In genomic region chr6:29509711-29510110, GRCh38 we compare ENCODE assay signal across 27 cellular contexts. TPM values are rescaled to one million over a fixed set of nuclear protein-coding genes. Genes with fewer than 3 reads are reported as not detected.
DNase-seq lines count a peak whose midpoint lies in the region; ATAC-seq, FAIRE-seq and TF ChIP-seq lines count a peak whose summit lies in the region.
"Had no signal": no experiment of that assay in that cellular context is flagged by ENCODE, and none has a peak within 500 bp of the region (broad histone marks: within the 10 kb centered on the region; RNA-seq: fewer than 3 reads in every experiment).

No MANE protein-coding gene starts in this region.

- TF ChIP-seq CTCF in HepG2 (CRISPR knock-in tag; IDR thresholded peaks at IDR 0.05) (no peak), right lobe of liver (IDR thresholded peaks at IDR 0.05) (no peak)

- H3K4me2 ChIP-seq in HepG2 (ENCODE audit: low read depth, low read length), result no peak overlapping the region
- H3K4me2 ChIP-seq: BLaER1 had no signal

- no peak for FAIRE-seq in HepG2 (lab: Jason Lieb, UNC)
- FAIRE-seq: A204.1 had no signal

- H3K9ac ChIP-seq in HepG2 (ENCODE audit: insufficient read depth, low read depth, low read length), result no peak overlapping the region
- H3K9ac ChIP-seq: BLaER1 had no signal

- H3K27ac ChIP-seq in HepG2 (ENCODE audit: extremely low read length, insufficient read depth, low read length) (no peak overlapping the region), right lobe of liver (no peak overlapping the region)
- H3K27ac ChIP-seq: BLaER1, RWPE1 had no signal

- POLR2A ChIA-PET in HepG2 (lab: Yijun Ruan, JAX), result no interaction called here

- no peak for DNase-seq in HepG2 (ENCODE audit: low spot score)
- DNase-seq in right lobe of liver, result no peak
- peak; percentile 27 for DNase-seq in islet precursor cell
- DNase-seq in ureter (ENCODE audit: low spot score), result peak; percentile 5
- no peak for DNase-seq in NCI-H2227 treated with DMSO at 0.1 percent for 48 hours (lab: John Stamatoyannopoulos, UW)
- DNase-seq: DMS153, DND-41, GOT3, HCEC 1CT, MV-4-11, NCI-H1105, NCI-H1930, NCI-H2107, NCI-H526 treated with DMSO at 0.1 percent for 48 hours, SHP77 treated with DMSO at 0.1 percent for 48 hours had no signal

- ATAC-seq in HepG2 (no peak), right lobe of liver (no peak), HG03342 (IDR thresholded peaks at IDR 0.05; ENCODE audit: unreplicated experiment) (peak; percentile 8), HG02973 (IDR thresholded peaks at IDR 0.05; ENCODE audit: unreplicated experiment) (no peak), GM18502 (IDR thresholded peaks at IDR 0.05; ENCODE audit: poor library complexity, unreplicated experiment) (no peak)
- ATAC-seq: Panc1 had no signal

- no TSS peak for BruUV-seq in HepG2 (replicated peaks; lab: Mats Ljungman, UMichigan)

- H3K9me3 ChIP-seq in HepG2 (ENCODE audit: low read length) (no peaks in the 10 kb centered on the region), right lobe of liver (no peaks in the 10 kb centered on the region)
- H3K9me3 ChIP-seq: BLaER1 had no signal

- no peaks in the 10 kb centered on the region for H3K79me2 ChIP-seq in HepG2 (ENCODE audit: insufficient read depth, low read length)

- no peak overlapping the region for H3K4me3 ChIP-seq in HepG2 (replicated peaks in 1 of 3; ENCODE audit: insufficient read depth in 1 of 3, low read depth in 2 of 3, low read length in 3 of 3)
- H3K4me3 ChIP-seq in right lobe of liver, result no peak overlapping the region
- H3K4me3 ChIP-seq: BLaER1 had no signal

- no peaks in the 10 kb centered on the region for H3K36me3 ChIP-seq in HepG2 (replicated peaks in 1 of 2; ENCODE audit: control insufficient read depth in 1 of 2, insufficient read depth in 2 of 2, low read length in 2 of 2)
- H3K36me3 ChIP-seq in right lobe of liver, result no peaks in the 10 kb centered on the region
- H3K36me3 ChIP-seq: BLaER1 had no signal

- WGBS in HepG2 (ENCODE audit: low lambda C conversion rate), result 35% methylated on average over 7 of the region's 9 CpGs
- 70% methylated on average over 7 of the region's 9 CpGs for WGBS in right lobe of liver (ENCODE audit: insufficient coverage, low coverage, low lambda C conversion rate, missing lambda C conversion rate)

- H2AFZ ChIP-seq in HepG2 (ENCODE audit: low read length), result no peak overlapping the region

- intact Hi-C loops in HepG2 (cut with micrococcal nuclease; ENCODE audit: unreplicated experiment), result no loop called here
- intact Hi-C loops in right lobe of liver (cut with DNase I), result no loop called here

- CTCF ChIA-PET in HepG2 (lab: Yijun Ruan, JAX; ENCODE audit: low intra/inter-chr PET ratio, low total read pairs), result no interaction called here

- no peaks in the 10 kb centered on the region for H4K20me1 ChIP-seq in HepG2 (ENCODE audit: insufficient read depth, low read length)
- H4K20me1 ChIP-seq: BLaER1 had no signal

- H3K27me3 ChIP-seq in HepG2 (ENCODE audit: control insufficient read depth in 1 of 2, insufficient read depth in 2 of 2, low read length in 2 of 2) (peaks cover 0 to 17% of the 10 kb centered on the region in 2 experiments; a peak in 2 of 5 replicates), right lobe of liver (no peaks in the 10 kb centered on the region)
- H3K27me3 ChIP-seq: BLaER1 had no signal

- no peak for TF ChIP-seq RAD21 in HepG2 (CRISPR knock-in tag; IDR thresholded peaks at IDR 0.05)

- TF ChIP-seq POLR2A in HepG2 (IDR thresholded peaks at IDR 0.05; ENCODE audit: insufficient read depth in 1 of 2, low read depth in 2 of 2, low read length in 2 of 2), result no peak
- TF ChIP-seq POLR2A in right lobe of liver (IDR thresholded peaks at IDR 0.05), result no peak

- H3K4me1 ChIP-seq in HepG2 (ENCODE audit: insufficient read depth, low read length) (0 out of 2 replicates have a peak, but pooled peaks cover 4% of the 10 kb centered on the region), right lobe of liver (no peaks in the 10 kb centered on the region)
- H3K4me1 ChIP-seq: BLaER1 had no signal

- in situ Hi-C loops in HepG2 (cut with HindIII; ENCODE audit: extremely low pct_ligation_motif_present, low pct_unique_long_range_greater_than_20kb), result no loop called here

- no peak for TF ChIP-seq EP300 in HepG2 (IDR thresholded peaks at IDR 0.05; ENCODE audit: low read depth in 2 of 2, low read length in 2 of 2)
- TF ChIP-seq EP300 in HepG2 (CRISPR knock-in tag; IDR thresholded peaks at IDR 0.05; ENCODE audit: borderline replicate concordance), result no peak

RNA-seq across cellular contexts. Expression of gene MAS1L, which starts 22.0 kb away (rescaled TPM):
- total RNA-seq in HepG2 (2016; rRNA removed; fragmentation: Illumina TruSeq; extraction: Trizol), result not detected in 2 replicates
- not detected in 2 replicates for total RNA-seq in HepG2 (2016; cell fraction: cytosol; rRNA removed; fragmentation: Illumina TruSeq; extraction: Trizol; ENCODE audit: low read depth)
- total RNA-seq in HepG2 (2016; cell fraction: insoluble cytoplasmic fraction; rRNA removed; fragmentation: Illumina TruSeq; extraction: Trizol), result not detected in 2 replicates
- not detected in 2 replicates for total RNA-seq in HepG2 (2016; cell fraction: membrane; rRNA removed; fragmentation: Illumina TruSeq; extraction: Trizol)
- not detected in 2 replicates for total RNA-seq in HepG2 (2016; cell fraction: nucleus; rRNA removed; fragmentation: Illumina TruSeq; extraction: Trizol)
- polyA plus RNA-seq in HepG2 (2011; rRNA removed), result not detected in 2 replicates
- polyA plus RNA-seq in HepG2 (2011; cell fraction: cytosol; rRNA removed), result not detected in 2 replicates
- not detected in 2 replicates for polyA plus RNA-seq in HepG2 (2011; cell fraction: nucleus; rRNA removed)
- polyA plus RNA-seq in HepG2 (2012), result not detected in 2 replicates
- not detected in 2 replicates for polyA plus RNA-seq in HepG2 (2016; cell fraction: cytosol; fragmentation: Illumina TruSeq; extraction: Trizol; ENCODE audit: low read depth)
- not detected in 2 replicates for polyA plus RNA-seq in HepG2 (2016; cell fraction: insoluble cytoplasmic fraction; fragmentation: Illumina TruSeq; extraction: Trizol; ENCODE audit: low read depth)
- polyA plus RNA-seq in HepG2 (2016; cell fraction: membrane; fragmentation: Illumina TruSeq; extraction: Trizol; ENCODE audit: low read depth), result not detected in 2 replicates
- polyA plus RNA-seq in HepG2 (2016; cell fraction: nucleus; fragmentation: Illumina TruSeq; extraction: Trizol; ENCODE audit: insufficient read depth, low read depth), result not detected in 2 replicates
- not detected in 2 replicates for polyA minus RNA-seq in HepG2 (2011; rRNA and poly(A)+ RNA removed; ENCODE audit: low replicate concordance)
- not detected in 2 replicates for polyA minus RNA-seq in HepG2 (2011; cell fraction: cytosol; rRNA and poly(A)+ RNA removed)
- polyA minus RNA-seq in HepG2 (2011; cell fraction: nucleus; rRNA and poly(A)+ RNA removed), result not detected in 2 replicates
- total RNA-seq in right lobe of liver, result not detected
- not detected for total RNA-seq in ureter
- total RNA-seq: CD4-positive, CD25-positive, alpha-beta regulatory T cell; HT-29; NCI-H460; OCI-LY7 had no signal
- polyA plus RNA-seq: AG04450; CD4-positive, CD25-positive, alpha-beta regulatory T cell had no signal

RNA-seq across cellular contexts. Expression of gene UBD, which starts 49.8 kb away (rescaled TPM):
- 172 and 244 TPM in 2 replicates for total RNA-seq in HepG2 (2016; rRNA removed; fragmentation: Illumina TruSeq; extraction: Trizol)
- 61.1 and 70.9 TPM in 2 replicates for total RNA-seq in HepG2 (2016; cell fraction: cytosol; rRNA removed; fragmentation: Illumina TruSeq; extraction: Trizol; ENCODE audit: low read depth)
- 180 and 253 TPM in 2 replicates for total RNA-seq in HepG2 (2016; cell fraction: insoluble cytoplasmic fraction; rRNA removed; fragmentation: Illumina TruSeq; extraction: Trizol)
- total RNA-seq in HepG2 (2016; cell fraction: membrane; rRNA removed; fragmentation: Illumina TruSeq; extraction: Trizol), result 77.5 and 84.0 TPM in 2 replicates
- total RNA-seq in HepG2 (2016; cell fraction: nucleus; rRNA removed; fragmentation: Illumina TruSeq; extraction: Trizol), result 58.7 and 62.9 TPM in 2 replicates
- polyA plus RNA-seq in HepG2 (2011; rRNA removed), result 13.9 and 26.9 TPM in 2 replicates
- 8.2 and 29.2 TPM in 2 replicates for polyA plus RNA-seq in HepG2 (2011; cell fraction: cytosol; rRNA removed)
- 3.6 and 8.6 TPM in 2 replicates for polyA plus RNA-seq in HepG2 (2011; cell fraction: nucleus; rRNA removed)
- polyA plus RNA-seq in HepG2 (2012), result 14.7 and 15.0 TPM in 2 replicates
- 50.4 and 50.5 TPM in 2 replicates for polyA plus RNA-seq in HepG2 (2016; cell fraction: cytosol; fragmentation: Illumina TruSeq; extraction: Trizol; ENCODE audit: low read depth)
- 225 and 254 TPM in 2 replicates for polyA plus RNA-seq in HepG2 (2016; cell fraction: insoluble cytoplasmic fraction; fragmentation: Illumina TruSeq; extraction: Trizol; ENCODE audit: low read depth)
- polyA plus RNA-seq in HepG2 (2016; cell fraction: membrane; fragmentation: Illumina TruSeq; extraction: Trizol; ENCODE audit: low read depth), result 55.5 and 59.5 TPM in 2 replicates
- 88.5 and 91.0 TPM in 2 replicates for polyA plus RNA-seq in HepG2 (2016; cell fraction: nucleus; fragmentation: Illumina TruSeq; extraction: Trizol; ENCODE audit: insufficient read depth, low read depth)
- polyA minus RNA-seq in HepG2 (2011; rRNA and poly(A)+ RNA removed; ENCODE audit: low replicate concordance), result 2.8 TPM in 1 of 2 replicates, not detected in the other
- 1.6 and 12.1 TPM in 2 replicates for polyA minus RNA-seq in HepG2 (2011; cell fraction: cytosol; rRNA and poly(A)+ RNA removed)
- 4.6 and 10.8 TPM in 2 replicates for polyA minus RNA-seq in HepG2 (2011; cell fraction: nucleus; rRNA and poly(A)+ RNA removed)
- 100 to 1,000 TPM in 1 of 6 experiments, 10 to 100 TPM in 3, 1 to 10 TPM in 2; 2.2 to 189 (median 37.1) TPM for total RNA-seq in right lobe of liver
- total RNA-seq in ureter, result 8.8 TPM
- total RNA-seq: CD4-positive, CD25-positive, alpha-beta regulatory T cell; HT-29; NCI-H460; OCI-LY7 had no signal
- polyA plus RNA-seq: AG04450; CD4-positive, CD25-positive, alpha-beta regulatory T cell had no signal

RNA-seq across cellular contexts. Expression of gene OR2H1, which starts 52.8 kb away (rescaled TPM):
- total RNA-seq in HepG2 (2016; rRNA removed; fragmentation: Illumina TruSeq; extraction: Trizol) (not detected in 2 replicates), right lobe of liver (not detected), ureter (not detected)
- not detected in 2 replicates for total RNA-seq in HepG2 (2016; cell fraction: cytosol; rRNA removed; fragmentation: Illumina TruSeq; extraction: Trizol; ENCODE audit: low read depth)
- total RNA-seq in HepG2 (2016; cell fraction: insoluble cytoplasmic fraction; rRNA removed; fragmentation: Illumina TruSeq; extraction: Trizol), result not detected in 2 replicates
- total RNA-seq in HepG2 (2016; cell fraction: membrane; rRNA removed; fragmentation: Illumina TruSeq; extraction: Trizol), result not detected in 2 replicates
- not detected in 2 replicates for total RNA-seq in HepG2 (2016; cell fraction: nucleus; rRNA removed; fragmentation: Illumina TruSeq; extraction: Trizol)
- 0.15 and 0.21 TPM in 2 replicates for polyA plus RNA-seq in HepG2 (2011; rRNA removed)
- 0.04 and 0.05 TPM in 2 replicates for polyA plus RNA-seq in HepG2 (2011; cell fraction: cytosol; rRNA removed)
- polyA plus RNA-seq in HepG2 (2011; cell fraction: nucleus; rRNA removed), result 0.28 and 0.56 TPM in 2 replicates
- not detected in 2 replicates for polyA plus RNA-seq in HepG2 (2012)
- not detected in 2 replicates for polyA plus RNA-seq in HepG2 (2016; cell fraction: cytosol; fragmentation: Illumina TruSeq; extraction: Trizol; ENCODE audit: low read depth)
- polyA plus RNA-seq in HepG2 (2016; cell fraction: insoluble cytoplasmic fraction; fragmentation: Illumina TruSeq; extraction: Trizol; ENCODE audit: low read depth), result not detected in 2 replicates
- not detected in 2 replicates for polyA plus RNA-seq in HepG2 (2016; cell fraction: membrane; fragmentation: Illumina TruSeq; extraction: Trizol; ENCODE audit: low read depth)
- not detected in 2 replicates for polyA plus RNA-seq in HepG2 (2016; cell fraction: nucleus; fragmentation: Illumina TruSeq; extraction: Trizol; ENCODE audit: insufficient read depth, low read depth)
- 0.74 TPM in 1 of 2 replicates, not detected in the other for polyA minus RNA-seq in HepG2 (2011; rRNA and poly(A)+ RNA removed; ENCODE audit: low replicate concordance)
- not detected in 2 replicates for polyA minus RNA-seq in HepG2 (2011; cell fraction: cytosol; rRNA and poly(A)+ RNA removed)
- polyA minus RNA-seq in HepG2 (2011; cell fraction: nucleus; rRNA and poly(A)+ RNA removed), result 0.87 and 1.2 TPM in 2 replicates
- total RNA-seq: CD4-positive, CD25-positive, alpha-beta regulatory T cell; HT-29; NCI-H460; OCI-LY7 had no signal
- polyA plus RNA-seq: AG04450; CD4-positive, CD25-positive, alpha-beta regulatory T cell had no signal

RNA-seq across cellular contexts. Expression of gene OR11A1, which starts 52.8 kb away (rescaled TPM):
- not detected in 2 replicates for total RNA-seq in HepG2 (2016; rRNA removed; fragmentation: Illumina TruSeq; extraction: Trizol)
- total RNA-seq in HepG2 (2016; cell fraction: cytosol; rRNA removed; fragmentation: Illumina TruSeq; extraction: Trizol; ENCODE audit: low read depth), result not detected in 2 replicates
- not detected in 2 replicates for total RNA-seq in HepG2 (2016; cell fraction: insoluble cytoplasmic fraction; rRNA removed; fragmentation: Illumina TruSeq; extraction: Trizol)
- total RNA-seq in HepG2 (2016; cell fraction: membrane; rRNA removed; fragmentation: Illumina TruSeq; extraction: Trizol), result not detected in 2 replicates
- total RNA-seq in HepG2 (2016; cell fraction: nucleus; rRNA removed; fragmentation: Illumina TruSeq; extraction: Trizol), result not detected in 2 replicates
- not detected in 2 replicates for polyA plus RNA-seq in HepG2 (2011; rRNA removed)
- not detected in 2 replicates for polyA plus RNA-seq in HepG2 (2011; cell fraction: cytosol; rRNA removed)
- polyA plus RNA-seq in HepG2 (2011; cell fraction: nucleus; rRNA removed), result not detected in 2 replicates
- not detected in 2 replicates for polyA plus RNA-seq in HepG2 (2012)
- not detected in 2 replicates for polyA plus RNA-seq in HepG2 (2016; cell fraction: cytosol; fragmentation: Illumina TruSeq; extraction: Trizol; ENCODE audit: low read depth)
- not detected in 2 replicates for polyA plus RNA-seq in HepG2 (2016; cell fraction: insoluble cytoplasmic fraction; fragmentation: Illumina TruSeq; extraction: Trizol; ENCODE audit: low read depth)
- polyA plus RNA-seq in HepG2 (2016; cell fraction: membrane; fragmentation: Illumina TruSeq; extraction: Trizol; ENCODE audit: low read depth), result not detected in 2 replicates
- not detected in 2 replicates for polyA plus RNA-seq in HepG2 (2016; cell fraction: nucleus; fragmentation: Illumina TruSeq; extraction: Trizol; ENCODE audit: insufficient read depth, low read depth)
- not detected in 2 replicates for polyA minus RNA-seq in HepG2 (2011; rRNA and poly(A)+ RNA removed; ENCODE audit: low replicate concordance)
- not detected in 2 replicates for polyA minus RNA-seq in HepG2 (2011; cell fraction: cytosol; rRNA and poly(A)+ RNA removed)
- not detected in 2 replicates for polyA minus RNA-seq in HepG2 (2011; cell fraction: nucleus; rRNA and poly(A)+ RNA removed)
- total RNA-seq in right lobe of liver, result not detected
- total RNA-seq in ureter, result not detected
- total RNA-seq: CD4-positive, CD25-positive, alpha-beta regulatory T cell; HT-29; NCI-H460; OCI-LY7 had no signal
- polyA plus RNA-seq: AG04450; CD4-positive, CD25-positive, alpha-beta regulatory T cell had no signal

Comparison
In these comparisons a context has a peak if more than half of its experiments do, and no peak if none do; other contexts are left out.
1. DNase-seq: peak in islet precursor cell (single experiment) and ureter (single experiment); none in HepG2 (single experiment), right lobe of liver (0 of 3) and NCI-H2227 treated with DMSO at 0.1 percent for 48 hours (single experiment).